ENCODE assay signal across 13 cellular contexts in the genomic region with DNA sequence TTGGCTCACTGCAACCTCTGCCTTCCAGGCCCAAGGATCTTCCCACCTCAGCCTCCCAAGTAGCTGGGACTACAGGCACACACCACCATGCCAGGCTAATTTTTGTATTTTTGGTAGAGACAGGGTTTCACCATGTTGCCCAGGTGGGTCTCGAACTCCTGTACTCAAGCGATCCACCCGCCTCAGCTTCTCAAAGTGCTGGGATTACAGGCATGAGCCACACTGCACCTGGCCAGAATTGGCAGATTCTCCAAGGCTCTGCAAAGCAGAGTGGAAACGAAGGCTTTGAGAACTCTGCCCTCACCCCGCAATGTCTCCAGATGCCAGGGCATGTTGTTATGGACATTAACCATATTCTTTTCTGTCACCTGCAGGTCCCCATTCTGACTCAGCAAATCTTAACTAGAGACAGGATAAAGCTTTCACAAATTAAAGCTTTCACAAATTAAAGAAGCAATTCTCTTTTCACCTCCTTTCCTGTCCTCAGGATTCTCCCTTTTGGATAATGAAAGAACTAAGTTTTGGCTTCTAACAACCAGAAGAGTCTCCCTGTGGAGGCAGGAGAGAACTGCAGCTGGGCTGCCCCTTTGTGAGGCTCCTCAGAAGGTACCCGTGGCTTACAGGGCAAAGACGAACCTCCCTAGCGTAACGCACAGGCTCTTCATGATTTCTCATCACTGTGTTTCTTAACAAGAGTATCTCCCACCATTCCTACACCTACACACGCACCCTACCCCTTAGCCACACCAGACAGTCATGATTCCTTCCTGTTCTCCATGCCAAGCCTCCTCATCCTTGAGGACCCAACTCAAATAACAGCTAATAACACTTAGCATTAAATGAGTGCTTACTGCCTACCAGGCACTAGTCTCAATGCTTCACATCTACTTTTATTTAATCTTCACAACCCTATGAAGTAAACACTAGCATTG. TPM values are rescaled to one million over a fixed set of nuclear protein-coding genes. Genes with fewer than 3 reads are reported as not detected.
DNase-seq lines count a peak whose midpoint lies in the region; ATAC-seq, FAIRE-seq and TF ChIP-seq lines count a peak whose summit lies in the region.
"Had no signal": no experiment of that assay in that cellular context is flagged by ENCODE, and none has a peak within 500 bp of the region (broad histone marks: within the 10 kb centered on the region; RNA-seq: fewer than 3 reads in every experiment).

No MANE protein-coding gene starts in this region.

- H3K9ac ChIP-seq in Loucy (ENCODE audit: low read depth, low read length, poor library complexity, severe bottlenecking) (no peak overlapping the region), GM12878 (ENCODE audit: control insufficient read depth, insufficient read depth, low read length) (no peak overlapping the region)

- H3K27me3 ChIP-seq in Loucy (ENCODE audit: insufficient read depth, low read length, poor library complexity, severe bottlenecking) (no peaks in the 10 kb centered on the region), GM12878 (replicated peaks in 1 of 2; ENCODE audit: control insufficient read depth in 2 of 2, insufficient read depth in 2 of 2, low read length in 1 of 2) (no peaks in the 10 kb centered on the region), spleen (replicated peaks in 1 of 7) (no peaks in the 10 kb centered on the region)

- H3K4me2 ChIP-seq in Loucy (ENCODE audit: low read depth, low read length, poor library complexity, severe bottlenecking) (no peak overlapping the region), GM12878 (ENCODE audit: control insufficient read depth, insufficient read depth) (no peak overlapping the region)

- SMC1A ChIA-PET in GM12878 (lab: Charles Lee; ENCODE audit: uncharacterized antibody, unreplicated experiment), result interaction anchor here (0.7 to 10.4 kb wide), 12 partner anchors 10 to 472 kb away, joined by 3 to 384 read pairs (median 4); partner anchors contain the start of gene POU2F1

- FAIRE-seq in GM12878 (lab: Jason Lieb, UNC), result no peak

- peaks cover 8% of the 10 kb centered on the region for H3K4me1 Mint-ChIP-seq in neural crest cell

- DNase-seq in GM12865 (ENCODE audit: low read depth) (no peak), GM12878 (ENCODE audit: low read depth, low spot score) (no peak), neural crest cell (ENCODE audit: low read depth, low spot score) (no peak), spleen (no peak), mucosa of gallbladder (ENCODE audit: low spot score) (no peak)
- DNase-seq: activated CD4-positive, alpha-beta T cell treated with anti-CD3 and anti-CD28 coated beads, Interleukin-2, amount 50 U/mL, for 1 hour; activated naive CD8-positive, alpha-beta T cell treated with anti-CD3 and anti-CD28 coated beads, Interleukin-2, amount 10 ng/mL, durations not matched to agents 7 days and 5 days; effector CD8-positive, alpha-beta T cell; NCI-H1436; SHP77 had no signal

- BruUV-seq in GM12878 (replicated peaks; lab: Mats Ljungman, UMichigan), result no TSS peak

- H3K27ac ChIP-seq in GM12878 (ENCODE audit: control insufficient read depth, insufficient read depth), result no peak overlapping the region
- no peak overlapping the region for H3K27ac ChIP-seq in spleen

- H3K4me3 ChIP-seq in GM12865 (ENCODE audit: low read depth, low read length), result no peak overlapping the region
- H3K4me3 ChIP-seq in Loucy (ENCODE audit: low read length, poor library complexity, severe bottlenecking), result no peak overlapping the region
- no peak overlapping the region for H3K4me3 ChIP-seq in GM12878
- no peak overlapping the region for H3K4me3 ChIP-seq in spleen

- no peak overlapping the region for H3K27ac Mint-ChIP-seq in neural crest cell (ENCODE audit: unreplicated experiment)
- H3K27ac Mint-ChIP-seq: activated naive CD8-positive, alpha-beta T cell treated with anti-CD3 and anti-CD28 coated beads, Interleukin-2, amount 10 ng/mL, durations not matched to agents 7 days and 5 days had no signal

- TF ChIP-seq POLR2A in GM12878 (IDR thresholded peaks at IDR 0.05; ENCODE audit: low read depth, low read length), result no peak
- no peak for TF ChIP-seq POLR2A in spleen (IDR thresholded peaks at IDR 0.05)

- intact Hi-C loops in GM12878 (cut with micrococcal nuclease; ENCODE audit: unreplicated experiment) (no loop called here), spleen (cut with DNase I; ENCODE audit: low total_unique reads) (no loop called here)

- H4K20me1 ChIP-seq in Loucy (ENCODE audit: insufficient read depth, low read length, poor library complexity, severe bottlenecking) (no peaks in the 10 kb centered on the region), GM12878 (ENCODE audit: control insufficient read depth, insufficient read depth) (no peaks in the 10 kb centered on the region)

- RAD21 ChIA-PET in GM12878 (lab: Charles Lee; ENCODE audit: unreplicated experiment), result interaction anchor here (0.8 to 7.8 kb wide), 10 partner anchors 10 to 495 kb away, joined by 3 to 305 read pairs (median 5); partner anchors contain the start of gene POU2F1

- 59% methylated on average over 10 of the region's 10 CpGs for WGBS in GM12878 (ENCODE audit: insufficient coverage, insufficient replicate concordance, low lambda C conversion rate, missing lambda C conversion rate)
- 74 to 82% (median 79%) methylated on average over 10 of the region's 10 CpGs for WGBS in spleen, 5 donors

- H3K4me3 Mint-ChIP-seq in neural crest cell, result no peak overlapping the region
- H3K4me3 Mint-ChIP-seq: activated naive CD8-positive, alpha-beta T cell treated with anti-CD3 and anti-CD28 coated beads, Interleukin-2, amount 10 ng/mL, durations not matched to agents 7 days and 5 days had no signal

- in situ Hi-C loops in GM12878 (cut with MboI), result no loop called here

- peaks cover 2% of the 10 kb centered on the region for H3K27me3 Mint-ChIP-seq in neural crest cell (ENCODE audit: low read depth)
- H3K27me3 Mint-ChIP-seq: activated naive CD8-positive, alpha-beta T cell treated with anti-CD3 and anti-CD28 coated beads, Interleukin-2, amount 10 ng/mL, durations not matched to agents 7 days and 5 days had no signal

- 0 out of 2 replicates have a peak, but pooled peaks have one; percentile 10 for TF ChIP-seq RAD21 in GM12878 (IDR thresholded peaks at IDR 0.05; ENCODE audit: insufficient read depth, low read depth, low read length)

- no peaks in the 10 kb centered on the region for H3K9me3 ChIP-seq in Loucy (ENCODE audit: insufficient read depth, low read depth, low read length)
- no peaks in the 10 kb centered on the region for H3K9me3 ChIP-seq in GM12878 (replicated peaks; ENCODE audit: control insufficient read depth, insufficient read depth, low read length)
- H3K9me3 ChIP-seq in spleen, result no peaks in the 10 kb centered on the region

- peaks cover 64% of the 10 kb centered on the region; the same call in 1 of the 2 replicates for H3K36me3 ChIP-seq in Loucy (ENCODE audit: insufficient read depth, low read length)
- H3K36me3 ChIP-seq in GM12878 (ENCODE audit: control insufficient read depth in 2 of 2, insufficient read depth in 2 of 2, low read length in 1 of 2), result no peaks in the 10 kb centered on the region
- no peaks in the 10 kb centered on the region for H3K36me3 ChIP-seq in spleen

- H3K36me3 Mint-ChIP-seq in neural crest cell (ENCODE audit: low read depth), result no peaks in the 10 kb centered on the region
- H3K36me3 Mint-ChIP-seq: activated naive CD8-positive, alpha-beta T cell treated with anti-CD3 and anti-CD28 coated beads, Interleukin-2, amount 10 ng/mL, durations not matched to agents 7 days and 5 days; stimulated activated effector memory CD8-positive, alpha-beta T cell treated with anti-CD3 and anti-CD28 coated beads, Interleukin-12 subunit alpha, Interleukin-12 subunit beta, amount 100 ng/mL, for 72 hours had no signal

- TF ChIP-seq EP300 in GM12878 (IDR thresholded peaks at IDR 0.05; ENCODE audit: borderline replicate concordance in 1 of 2, control insufficient read depth in 1 of 2, low read depth in 2 of 2, low read length in 2 of 2), result no peak

- CTCF ChIA-PET in GM12878 (lab: Yijun Ruan, JAX), result interaction anchor here (0.5 to 18.3 kb wide), 53 partner anchors 8 to 707 kb away, joined by 3 to 734 read pairs (median 5); partner anchors contain the start of genes CREG1, POU2F1 and STYXL2

- H3K4me1 ChIP-seq in Loucy (ENCODE audit: insufficient read depth, low read length, poor library complexity, severe bottlenecking) (no peaks in the 10 kb centered on the region), GM12878 (ENCODE audit: control insufficient read depth, insufficient read depth, low read length) (0 out of 2 replicates have a peak, but pooled peaks cover 3% of the 10 kb centered on the region), spleen (peaks cover 0 to 9% (median 4%) of the 10 kb centered on the region in 6 donors)

- POLR2A ChIA-PET in GM12878 (lab: Charles Lee), result interaction anchor here (0.8 to 1.9 kb wide), 3 partner anchors 145 to 150 kb away, joined by 3 to 9 read pairs (median 3); no protein-coding TSS in a partner anchor

- 0 out of 2 replicates have a peak, but pooled peaks cover 3% of the 10 kb centered on the region for H3F3A ChIP-seq in Loucy (ENCODE audit: low read depth)

- H2AFZ ChIP-seq in Loucy (ENCODE audit: low read length) (no peak overlapping the region), GM12878 (ENCODE audit: control insufficient read depth, low read depth, low read length) (no peak overlapping the region)

- TF ChIP-seq CTCF in GM12865 (IDR thresholded peaks at IDR 0.05; ENCODE audit: insufficient read depth, low read depth, low read length, missing control alignments) (peak; percentile 23), Loucy (conservative IDR thresholded peaks at IDR 0.05; ENCODE audit: low read length) (peak; percentile 38; the same call in 1 of the 2 replicates), GM12878 (IDR thresholded peaks at IDR 0.05 in 2 of 3, conservative IDR thresholded peaks at IDR 0.05 in 1 of 3; ENCODE audit: control insufficient read depth in 2 of 3, extremely low read depth in 1 of 3, insufficient read depth in 1 of 3, low read depth in 3 of 3, low read length in 3 of 3) (peak in 2 of 3 experiments; percentile 26 to 29; a peak in 2 of 6 replicates), neural crest cell (conservative IDR thresholded peaks at IDR 0.05) (peak; percentile 41), spleen (IDR thresholded peaks at IDR 0.05 in 8 of 11, conservative IDR thresholded peaks at IDR 0.05 in 3 of 11) (no peak)

- H3K79me2 ChIP-seq in Loucy (ENCODE audit: insufficient read depth, low read length), result no peaks in the 10 kb centered on the region
- H3K79me2 ChIP-seq in GM12878 (ENCODE audit: control insufficient read depth, insufficient read depth, low read length), result no peaks in the 10 kb centered on the region

- H3K9me2 ChIP-seq in Loucy (replicated peaks; ENCODE audit: low read depth, low read length), result no peaks in the 10 kb centered on the region

- H3K9me3 Mint-ChIP-seq in neural crest cell, result no peaks in the 10 kb centered on the region
- H3K9me3 Mint-ChIP-seq: activated naive CD8-positive, alpha-beta T cell treated with anti-CD3 and anti-CD28 coated beads, Interleukin-2, amount 10 ng/mL, durations not matched to agents 7 days and 5 days; stimulated activated effector memory CD8-positive, alpha-beta T cell treated with anti-CD3 and anti-CD28 coated beads, Interleukin-12 subunit alpha, Interleukin-12 subunit beta, amount 100 ng/mL, for 72 hours had no signal

- ATAC-seq in GM12878 (peak; percentile 52), HG03139 (IDR thresholded peaks at IDR 0.05; ENCODE audit: unreplicated experiment) (no peak)
- ATAC-seq: stimulated activated effector memory CD8-positive, alpha-beta T cell treated with anti-CD3 and anti-CD28 coated beads, Interleukin-12 subunit alpha, Interleukin-12 subunit beta, amount 100 ng/mL, for 72 hours had no signal

RNA-seq across cellular contexts. Expression of gene GPA33, which starts 29.8 kb away (rescaled TPM):
- 0.27 and 0.31 TPM in 2 replicates for total RNA-seq in GM12878 (2013; cell fraction: nucleolus; rRNA removed)
- total RNA-seq in GM12878 (2014; rRNA removed) (0.22 and 0.23 TPM in 2 replicates), GM12878 (2014; rRNA removed; fragmentation: Illumina TruSeq; extraction: Trizol) (0.13 and 0.14 TPM in 2 replicates), GM12878 (2021) (0.21 and 0.88 TPM in 2 replicates), neural crest cell (not detected in 2 replicates), spleen (1 to 10 TPM in 4 of 7 donors, under 1 TPM in 3; 0.54 to 1.4 (median 1.0) TPM), mucosa of gallbladder (1.4 TPM)
- polyA plus RNA-seq in GM12878 (2011; ENCODE audit: low read depth), result 0.12 TPM
- polyA plus RNA-seq in GM12878 (2011; rRNA removed) (0.10 TPM in 1 of 2 replicates, not detected in the other), GM12878 (2014; fragmentation: Illumina TruSeq; extraction: Trizol) (0.12 and 0.25 TPM in 2 replicates), GM12878 (2014; fragmentation: Nextera tagmentation; extraction: Ambion mirVana) (under 1 TPM in 1 of 2 experiments, not detected in 1; 0.09 TPM), GM12878 (2014; rRNA removed) (0.14 and 0.27 TPM in 2 replicates), GM12878 (2016; fragmentation: Nextera tagmentation; extraction: Ambion mirVana) (under 1 TPM; 0.21 to 0.24 TPM), spleen (under 1 TPM; 0.07 to 0.85 (median 0.16) TPM)
- 0.03 TPM in 1 of 2 replicates, not detected in the other for polyA plus RNA-seq in GM12878 (2011; cell fraction: cytosol; rRNA removed)
- 0.06 and 0.07 TPM in 2 replicates for polyA plus RNA-seq in GM12878 (2011; cell fraction: nucleus; rRNA removed)
- 0.22 and 0.39 TPM in 2 replicates for polyA plus RNA-seq in GM12878 (2012)
- not detected in 2 replicates for polyA minus RNA-seq in GM12878 (2011; rRNA and poly(A)+ RNA removed)
- polyA minus RNA-seq in GM12878 (2011; cell fraction: cytosol; rRNA and poly(A)+ RNA removed), result not detected in 2 replicates
- polyA minus RNA-seq in GM12878 (2011; cell fraction: nucleus; rRNA and poly(A)+ RNA removed), result not detected in 2 replicates

RNA-seq across cellular contexts. Expression of gene STYXL2, which starts 33.5 kb away (rescaled TPM):
- 0.19 and 0.24 TPM in 2 replicates for total RNA-seq in GM12878 (2013; cell fraction: nucleolus; rRNA removed)
- total RNA-seq in GM12878 (2014; rRNA removed) (under 0.01 TPM in 1 of 2 replicates, not detected in the other), GM12878 (2014; rRNA removed; fragmentation: Illumina TruSeq; extraction: Trizol) (not detected in 2 replicates), GM12878 (2021) (0.08 TPM in 2 replicates), neural crest cell (0.07 and 0.11 TPM in 2 replicates), spleen (not detected), mucosa of gallbladder (3.1 TPM)
- polyA plus RNA-seq in GM12878 (2011; ENCODE audit: low read depth), result not detected
- polyA plus RNA-seq in GM12878 (2011; rRNA removed) (not detected in 2 replicates), GM12878 (2014; fragmentation: Illumina TruSeq; extraction: Trizol) (0.03 TPM in 1 of 2 replicates, not detected in the other), GM12878 (2014; fragmentation: Nextera tagmentation; extraction: Ambion mirVana) (not detected), GM12878 (2014; rRNA removed) (0.01 TPM in 1 of 2 replicates, not detected in the other), GM12878 (2016; fragmentation: Nextera tagmentation; extraction: Ambion mirVana) (not detected), spleen (not detected)
- polyA plus RNA-seq in GM12878 (2011; cell fraction: cytosol; rRNA removed), result 0.01 TPM in 1 of 2 replicates, not detected in the other
- polyA plus RNA-seq in GM12878 (2011; cell fraction: nucleus; rRNA removed), result not detected in 2 replicates
- polyA plus RNA-seq in GM12878 (2012), result not detected in 2 replicates
- not detected in 2 replicates for polyA minus RNA-seq in GM12878 (2011; rRNA and poly(A)+ RNA removed)
- polyA minus RNA-seq in GM12878 (2011; cell fraction: cytosol; rRNA and poly(A)+ RNA removed), result not detected in 2 replicates
- not detected in 2 replicates for polyA minus RNA-seq in GM12878 (2011; cell fraction: nucleus; rRNA and poly(A)+ RNA removed)
- total RNA-seq: activated naive CD8-positive, alpha-beta T cell treated with anti-CD3 and anti-CD28 coated beads, Interleukin-2, amount 10 ng/mL, durations not matched to agents 7 days and 5 days had no signal

Comparison
In these comparisons a context has a peak if more than half of its experiments do, and no peak if none do; other contexts are left out.
1. CTCF ChIP-seq: peak in GM12865 (single experiment), Loucy (single experiment), GM12878 (2 of 3) and neural crest cell (single experiment); none in spleen (0 of 11).